Comparison of ENCODE assay signal across 11 cellular contexts in genomic region chr5:53554444-53554843, GRCh38.
"Had no signal": no experiment of that assay in that cellular context is flagged by ENCODE, and none has a peak within 500 bp of the region (broad histone marks: within the 10 kb centered on the region; RNA-seq: fewer than 3 reads in every experiment).

No MANE protein-coding gene starts in this region.

- H3K4me1 ChIP-seq: HAP-1 had no signal

- DNase-seq: GM23248, GOT3, H7, H9, HCEC 1CT, HFFc6 had no signal

- FAIRE-seq: H1, H54 had no signal

- ATAC-seq: GM23338, HCT116 had no signal

- H2AFZ ChIP-seq: GM23248, GM23338 had no signal

- H3K4me2 ChIP-seq: GM23338 had no signal

- H3K9ac ChIP-seq: GM23248 had no signal

- H3K27ac ChIP-seq: GM23248 had no signal

- H3K36me3 ChIP-seq: HAP-1 had no signal

- H3K4me3 ChIP-seq: GM23248, GM23338, HAP-1 had no signal
